ENCODE assay signal across 15 cellular contexts in genomic region chr3:4060608-4061007, GRCh38.
DNase-seq lines count a peak whose midpoint lies in the region; ATAC-seq and TF ChIP-seq lines count a peak whose summit lies in the region.
"Had no signal": no experiment of that assay in that cellular context is flagged by ENCODE, and none has a peak within 500 bp of the region (broad histone marks: within the 10 kb centered on the region; RNA-seq: fewer than 3 reads in every experiment).

No MANE protein-coding gene starts in this region.

- intact Hi-C loops in natural killer cell (cut with micrococcal nuclease) = no loop called here

- TF ChIP-seq CTCF in OCI-LY3 (IDR thresholded peaks at IDR 0.05; ENCODE audit: low read depth, low read length) = no peak
- TF ChIP-seq CTCF in smooth muscle cell (IDR thresholded peaks at IDR 0.05; ENCODE audit: borderline replicate concordance, insufficient read depth, poor library complexity, severe bottlenecking) = no peak
- TF ChIP-seq CTCF in natural killer cell (IDR thresholded peaks at IDR 0.05) = no peak

- H4K20me1 ChIP-seq in OCI-LY3 (ENCODE audit: insufficient read depth, low read length) (0 out of 2 replicates have a peak, but pooled peaks cover 3% of the 10 kb centered on the region), smooth muscle cell (ENCODE audit: low read depth) (no peaks in the 10 kb centered on the region)

- H3K4me1 Mint-ChIP-seq in natural killer cell = peaks cover 9 to 10% of the 10 kb centered on the region in 2 donors
- H3K4me1 Mint-ChIP-seq: CD8-positive, alpha-beta memory T cell had no signal

- H3K79me2 ChIP-seq in OCI-LY3 (ENCODE audit: low read length) (no peaks in the 10 kb centered on the region), smooth muscle cell (ENCODE audit: low read depth) (no peaks in the 10 kb centered on the region)

- H3K27ac ChIP-seq in OCI-LY3 (ENCODE audit: low read length) = no peak overlapping the region
- H3K27ac ChIP-seq in mesodermal cell (ENCODE audit: low read depth, low read length, severe bottlenecking) = peak overlapping the region; percentile 62
- peak overlapping the region; percentile 66 for H3K27ac ChIP-seq in smooth muscle cell (ENCODE audit: low read depth)
- H3K27ac ChIP-seq: A549, HL-60 had no signal

- peaks cover 32% of the 10 kb centered on the region for H3K4me1 ChIP-seq in OCI-LY3 (ENCODE audit: low read length)
- peaks cover 23% of the 10 kb centered on the region for H3K4me1 ChIP-seq in mesodermal cell (ENCODE audit: control insufficient read depth, insufficient read depth, low read length, poor library complexity, severe bottlenecking)
- no peaks in the 10 kb centered on the region for H3K4me1 ChIP-seq in smooth muscle cell (ENCODE audit: low read depth)
- H3K4me1 ChIP-seq: A549, HAP-1 had no signal

- no peaks in the 10 kb centered on the region for H3K9me3 Mint-ChIP-seq in natural killer cell

- H2AFZ ChIP-seq in OCI-LY3 (ENCODE audit: low read depth, low read length) = no peak overlapping the region
- H2AFZ ChIP-seq in smooth muscle cell (ENCODE audit: low read depth) = no peak overlapping the region

- ATAC-seq in natural killer cell = no peak

- peak overlapping the region; percentile 32 for H3K4me2 ChIP-seq in OCI-LY3 (ENCODE audit: low read length)
- H3K4me2 ChIP-seq in smooth muscle cell = peak overlapping the region; percentile 22

- H3K27ac Mint-ChIP-seq in natural killer cell = no peak overlapping the region
- H3K27ac Mint-ChIP-seq: CD8-positive, alpha-beta memory T cell had no signal

- H3K4me3 ChIP-seq in OCI-LY3 (ENCODE audit: low read length) (no peak overlapping the region), mesodermal cell (ENCODE audit: extremely low read depth, insufficient read depth, low read length, poor library complexity, severe bottlenecking) (no peak overlapping the region), smooth muscle cell (no peak overlapping the region)
- H3K4me3 ChIP-seq: A549, HAP-1 had no signal

- H3K9me3 ChIP-seq in OCI-LY3 (ENCODE audit: insufficient read depth, low read length) (peaks cover 9% of the 10 kb centered on the region), mesodermal cell (ENCODE audit: control insufficient read depth, low read length) (peaks cover 7% of the 10 kb centered on the region), smooth muscle cell (replicated peaks; ENCODE audit: low read depth) (no peaks in the 10 kb centered on the region)
- H3K9me3 ChIP-seq: A549, HAP-1 had no signal

- H3F3A ChIP-seq in smooth muscle cell (ENCODE audit: low read depth) = no peaks in the 10 kb centered on the region

- H3K27me3 ChIP-seq in OCI-LY3 (ENCODE audit: low read depth, low read length) (peaks cover 69% of the 10 kb centered on the region), smooth muscle cell (ENCODE audit: low read depth) (no peaks in the 10 kb centered on the region)

- H3K36me3 ChIP-seq in OCI-LY3 (replicated peaks; ENCODE audit: low read depth, low read length) = peaks cover 3% of the 10 kb centered on the region
- H3K36me3 ChIP-seq in mesodermal cell (ENCODE audit: control insufficient read depth, insufficient read depth, low read length) = no peaks in the 10 kb centered on the region
- no peaks in the 10 kb centered on the region for H3K36me3 ChIP-seq in smooth muscle cell (ENCODE audit: low read depth)
- H3K36me3 ChIP-seq: HAP-1 had no signal

- DNase-seq in astrocyte of the hippocampus (ENCODE audit: low read depth, low spot score) (peak; percentile 27), smooth muscle cell (lab: John Stamatoyannopoulos, UW; ENCODE audit: unreplicated experiment) (no peak), natural killer cell (no peak), SW 1271 (lab: John Stamatoyannopoulos, UW) (no peak)
- no peak for DNase-seq in activated effector memory CD4-positive, alpha-beta T cell treated with anti-CD3 and anti-CD28 coated beads, Interleukin-2, amount 50 U/mL, for 16 hours
- DNase-seq: Caco-2; CD8-positive, alpha-beta memory T cell; DND-41; GDM1; GOT3 had no signal

- no peak overlapping the region for H3K4me3 Mint-ChIP-seq in natural killer cell
- H3K4me3 Mint-ChIP-seq: CD8-positive, alpha-beta memory T cell had no signal

- H3K9ac ChIP-seq in OCI-LY3 (ENCODE audit: low read length) (no peak overlapping the region), smooth muscle cell (ENCODE audit: low read depth) (no peak overlapping the region)

- no peaks in the 10 kb centered on the region for H3K36me3 Mint-ChIP-seq in natural killer cell

- no peaks in the 10 kb centered on the region for H3K27me3 Mint-ChIP-seq in natural killer cell (ENCODE audit: low read depth in 2 of 2)

- 88% methylated on average over 1 of the region's 1 CpG; no CpG with 5 or more reads in 1 of the 2 experiments for WGBS in mesodermal cell (ENCODE audit: insufficient coverage in 2 of 2), 2 experiments
- WGBS in smooth muscle cell (ENCODE audit: low lambda C conversion rate) = 80% methylated on average over 1 of the region's 1 CpG
